In genomic region chr1:46333300-46334029, GRCh38 we compare ENCODE assay signal across 9 cellular contexts. TPM values are rescaled to one million over a fixed set of nuclear protein-coding genes. Genes with fewer than 3 reads are reported as not detected.
DNase-seq lines count a peak whose midpoint lies in the region; ATAC-seq and TF ChIP-seq lines count a peak whose summit lies in the region.
"Had no signal": no experiment of that assay in that cellular context is flagged by ENCODE, and none has a peak within 500 bp of the region (broad histone marks: within the 10 kb centered on the region; RNA-seq: fewer than 3 reads in every experiment).

No MANE protein-coding gene starts in this region.

- ATAC-seq in GM18867 (IDR thresholded peaks at IDR 0.05; ENCODE audit: unreplicated experiment), result peak; percentile 56
- ATAC-seq in HG03159 (IDR thresholded peaks at IDR 0.05; ENCODE audit: unreplicated experiment), result peak; percentile 47
- ATAC-seq in activated CD8-positive, alpha-beta memory T cell treated with anti-CD3 and anti-CD28 coated beads, Interleukin-2, amount 10 ng/mL, durations not matched to agents 7 days and 5 days, result no peak

- no peaks in the 10 kb centered on the region for H3K79me2 ChIP-seq in OCI-LY7 (ENCODE audit: insufficient read depth, low read depth, low read length)

- no peaks in the 10 kb centered on the region for H3K9me2 ChIP-seq in OCI-LY7 (ENCODE audit: insufficient read depth, low read length)

- intact Hi-C loops in CD14-positive monocyte (cut with micrococcal nuclease), result loop anchor here (2.0 to 10.0 kb wide), 3 partner anchors 15 to 194 kb away; no protein-coding TSS in a partner anchor
- intact Hi-C loops in OCI-LY7 (cut with micrococcal nuclease; ENCODE audit: unreplicated experiment), result loop anchor here (1.0 to 5.0 kb wide), 4 partner anchors 15 to 195 kb away; partner anchors contain the start of genes LRRC41, RAD54L and UQCRH

- H3K9me3 Mint-ChIP-seq in CD14-positive monocyte (peaks cover 0 to 2% (median 0%) of the 10 kb centered on the region in 7 donors), type B pancreatic cell (no peaks in the 10 kb centered on the region)
- no peaks in the 10 kb centered on the region for H3K9me3 Mint-ChIP-seq in activated CD8-positive, alpha-beta memory T cell treated with anti-CD3 and anti-CD28 coated beads, Interleukin-2, amount 10 ng/mL, durations not matched to agents 7 days and 5 days (ENCODE audit: low read depth)

- peak overlapping the region; percentile 79 for H3K27ac ChIP-seq in OCI-LY7 (ENCODE audit: low read depth, low read length, poor library complexity, severe bottlenecking)
- H3K27ac ChIP-seq: SJSA1 had no signal

- POLR2A ChIA-PET in OCI-LY7 (lab: Charles Lee), result interaction anchor here (0.6 to 2.2 kb wide), 15 partner anchors 8 to 1105 kb away, joined by 3 to 10 read pairs (median 3); partner anchors contain the start of genes PIK3R3 and RAD54L

- no peaks in the 10 kb centered on the region for H3K36me3 ChIP-seq in OCI-LY7 (ENCODE audit: insufficient read depth, low read length)
- H3K36me3 ChIP-seq: SJSA1 had no signal

- CTCF ChIA-PET in OCI-LY7 (lab: Charles Lee; ENCODE audit: unreplicated experiment), result interaction anchor here (0.6 to 2.3 kb wide), 2 partner anchors 30 to 407 kb away, joined by 3 to 10 read pairs; partner anchors contain the start of genes LRRC41 and UQCRH
- CTCF ChIA-PET in activated CD8-positive, alpha-beta memory T cell treated with anti-CD3 and anti-CD28 coated beads, Interleukin-2, amount 10 ng/mL, durations not matched to agents 7 days and 5 days (lab: Charles Lee), result interaction anchor here (0.7 to 1.8 kb wide), 8 partner anchors 8 to 196 kb away, joined by 3 to 17 read pairs (median 3); no protein-coding TSS in a partner anchor

- DNase-seq in CD14-positive monocyte (ENCODE audit: low spot score) (no peak), OCI-LY7 (ENCODE audit: low spot score) (peak; percentile 88), fibroblast of pulmonary artery (ENCODE audit: low read depth) (peak; percentile 57), type B pancreatic cell (ENCODE audit: extremely low spot score, unreplicated experiment) (no peak), activated T-cell treated with anti-CD3 and anti-CD28 coated beads for 4 hours (no peak)
- DNase-seq in activated CD8-positive, alpha-beta memory T cell treated with anti-CD3 and anti-CD28 coated beads, Interleukin-2, amount 10 ng/mL, durations not matched to agents 7 days and 5 days, result no peak

- H3K36me3 Mint-ChIP-seq in CD14-positive monocyte, result no peaks in the 10 kb centered on the region
- H3K36me3 Mint-ChIP-seq in type B pancreatic cell, result no peaks in the 10 kb centered on the region
- H3K36me3 Mint-ChIP-seq in activated CD8-positive, alpha-beta memory T cell treated with anti-CD3 and anti-CD28 coated beads, Interleukin-2, amount 10 ng/mL, durations not matched to agents 7 days and 5 days, result no peaks in the 10 kb centered on the region

- peak overlapping the region; percentile 89 for H2AFZ ChIP-seq in OCI-LY7 (ENCODE audit: low read length)

- H4K20me1 ChIP-seq in OCI-LY7 (ENCODE audit: insufficient read depth, low read length), result no peaks in the 10 kb centered on the region

- H3K4me3 Mint-ChIP-seq in CD14-positive monocyte (no peak overlapping the region), type B pancreatic cell (no peak overlapping the region)
- H3K4me3 Mint-ChIP-seq in activated CD8-positive, alpha-beta memory T cell treated with anti-CD3 and anti-CD28 coated beads, Interleukin-2, amount 10 ng/mL, durations not matched to agents 7 days and 5 days, result no peak overlapping the region

- H3K27me3 Mint-ChIP-seq in CD14-positive monocyte (ENCODE audit: low read depth in 3 of 3) (peaks cover 0 to 3% (median 0%) of the 10 kb centered on the region in 3 donors), type B pancreatic cell (no peaks in the 10 kb centered on the region)
- H3K27me3 Mint-ChIP-seq in activated CD8-positive, alpha-beta memory T cell treated with anti-CD3 and anti-CD28 coated beads, Interleukin-2, amount 10 ng/mL, durations not matched to agents 7 days and 5 days, result no peaks in the 10 kb centered on the region

- H3K27ac Mint-ChIP-seq in CD14-positive monocyte, result peak overlapping the region in 2 of 7 donors; percentile 21 to 78
- no peak overlapping the region for H3K27ac Mint-ChIP-seq in type B pancreatic cell
- no peak overlapping the region for H3K27ac Mint-ChIP-seq in activated CD8-positive, alpha-beta memory T cell treated with anti-CD3 and anti-CD28 coated beads, Interleukin-2, amount 10 ng/mL, durations not matched to agents 7 days and 5 days

- peaks cover 39% of the 10 kb centered on the region for H3K4me1 ChIP-seq in OCI-LY7 (ENCODE audit: insufficient read depth, low read length, poor library complexity, severe bottlenecking)
- H3K4me1 ChIP-seq: SJSA1 had no signal

- no peaks in the 10 kb centered on the region for H3K9me3 ChIP-seq in OCI-LY7 (ENCODE audit: low read length)
- H3K9me3 ChIP-seq: SJSA1 had no signal

- peak overlapping the region; percentile 60 for H3K4me2 ChIP-seq in OCI-LY7 (ENCODE audit: low read length)

- TF ChIP-seq CTCF in CD14-positive monocyte (IDR thresholded peaks at IDR 0.05), result peak; percentile 70
- TF ChIP-seq CTCF in OCI-LY7 (conservative IDR thresholded peaks at IDR 0.05; ENCODE audit: low read length), result peak; percentile 85
- TF ChIP-seq CTCF in fibroblast of pulmonary artery (IDR thresholded peaks at IDR 0.05; ENCODE audit: low read length, missing control alignments), result peak; percentile 42
- peak; percentile 58 for TF ChIP-seq CTCF in type B pancreatic cell (conservative IDR thresholded peaks at IDR 0.05)

- no TSS peak for BruUV-seq in OCI-LY7 (replicated peaks; lab: Mats Ljungman, UMichigan)

- H3K4me1 Mint-ChIP-seq in CD14-positive monocyte (peaks cover 4% of the 10 kb centered on the region), type B pancreatic cell (ENCODE audit: unreplicated experiment) (peaks cover 4% of the 10 kb centered on the region)
- no peaks in the 10 kb centered on the region for H3K4me1 Mint-ChIP-seq in activated CD8-positive, alpha-beta memory T cell treated with anti-CD3 and anti-CD28 coated beads, Interleukin-2, amount 10 ng/mL, durations not matched to agents 7 days and 5 days

- H3K4me3 ChIP-seq in OCI-LY7 (ENCODE audit: low read depth, low read length, poor library complexity, severe bottlenecking) (peak overlapping the region; percentile 51), fibroblast of pulmonary artery (replicated peaks; ENCODE audit: low read depth, low read length) (no peak overlapping the region)
- H3K4me3 ChIP-seq: SJSA1 had no signal

RNA-seq across cellular contexts. Expression of gene NSUN4, which starts 7.1 kb away (rescaled TPM):
- polyA plus RNA-seq in CD14-positive monocyte, result 10 to 100 TPM in 1 of 2 donors, 1 to 10 TPM in 1; 8.5 to 10.4 TPM
- total RNA-seq in OCI-LY7 (2014; rRNA removed; shearing (Covaris generic)), result 13.2 and 26.6 TPM in 2 replicates
- total RNA-seq in OCI-LY7 (2022), result 29.8 and 33.5 TPM in 2 replicates
- 22.4 and 26.6 TPM in 2 replicates for total RNA-seq in type B pancreatic cell (ENCODE audit: low replicate concordance)
- total RNA-seq in activated CD8-positive, alpha-beta memory T cell treated with anti-CD3 and anti-CD28 coated beads, Interleukin-2, amount 10 ng/mL, durations not matched to agents 7 days and 5 days, result 10 to 100 TPM; 20.6 to 26.7 TPM

RNA-seq across cellular contexts. Expression of gene UQCRH, which starts 30.0 kb away (rescaled TPM):
- polyA plus RNA-seq in CD14-positive monocyte, result 100 to 1,000 TPM; 261 to 266 TPM
- 693 and 1,106 TPM in 2 replicates for total RNA-seq in OCI-LY7 (2014; rRNA removed; shearing (Covaris generic))
- total RNA-seq in OCI-LY7 (2022) (450 and 489 TPM in 2 replicates), type B pancreatic cell (ENCODE audit: low replicate concordance) (335 and 403 TPM in 2 replicates)
- total RNA-seq in activated CD8-positive, alpha-beta memory T cell treated with anti-CD3 and anti-CD28 coated beads, Interleukin-2, amount 10 ng/mL, durations not matched to agents 7 days and 5 days, result 100 to 1,000 TPM; 279 to 302 TPM

RNA-seq across cellular contexts. Expression of gene LRRC41, which starts 30.0 kb away (rescaled TPM):
- 10 to 100 TPM; 47.4 to 50.9 TPM for polyA plus RNA-seq in CD14-positive monocyte
- 24.1 and 36.8 TPM in 2 replicates for total RNA-seq in OCI-LY7 (2014; rRNA removed; shearing (Covaris generic))
- total RNA-seq in OCI-LY7 (2022) (43.7 and 48.8 TPM in 2 replicates), type B pancreatic cell (ENCODE audit: low replicate concordance) (85.6 and 89.9 TPM in 2 replicates)
- total RNA-seq in activated CD8-positive, alpha-beta memory T cell treated with anti-CD3 and anti-CD28 coated beads, Interleukin-2, amount 10 ng/mL, durations not matched to agents 7 days and 5 days, result 10 to 100 TPM; 33.4 to 44.7 TPM

Comparison
In these comparisons a context has a peak if more than half of its experiments do, and no peak if none do; other contexts are left out.
1. DNase-seq: peak in OCI-LY7 (single experiment) and fibroblast of pulmonary artery (single experiment); none in CD14-positive monocyte (single experiment), type B pancreatic cell (single experiment), activated CD8-positive, alpha-beta memory T cell treated with anti-CD3 and anti-CD28 coated beads, Interleukin-2, amount 10 ng/mL, durations not matched to agents 7 days and 5 days (single experiment) and activated T-cell treated with anti-CD3 and anti-CD28 coated beads for 4 hours (single experiment).
2. Peak in every context shown above with its lines, with median percentiles within 50 percentile points of each other: CTCF ChIP-seq.